ENCODE assay signal across 24 cellular contexts in genomic region chr6:160238234-160238633, GRCh38. TPM values are rescaled to one million over a fixed set of nuclear protein-coding genes. Genes with fewer than 3 reads are reported as not detected.
DNase-seq lines count a peak whose midpoint lies in the region; ATAC-seq, FAIRE-seq and TF ChIP-seq lines count a peak whose summit lies in the region.
"Had no signal": no experiment of that assay in that cellular context is flagged by ENCODE, and none has a peak within 500 bp of the region (broad histone marks: within the 10 kb centered on the region; RNA-seq: fewer than 3 reads in every experiment).

No MANE protein-coding gene starts in this region.

- no peaks in the 10 kb centered on the region; the same call in 1 of the 2 replicates for H3K9me2 ChIP-seq in HCT116 (ENCODE audit: insufficient read depth)

- H3K9ac ChIP-seq in HCT116 (ENCODE audit: low read length) = no peak overlapping the region
- H3K9ac ChIP-seq in K562 (ENCODE audit: insufficient read depth in 1 of 2, low read depth in 2 of 2, low read length in 2 of 2) = no peak overlapping the region
- H3K9ac ChIP-seq in keratinocyte (ENCODE audit: control insufficient read depth, extremely low read depth, insufficient read depth, low read length) = no peak overlapping the region

- peak overlapping the region; percentile 39 for H3K4me2 ChIP-seq in HCT116 (ENCODE audit: low read length)
- H3K4me2 ChIP-seq in K562 (ENCODE audit: insufficient read depth, low read length) = no peak overlapping the region
- peak overlapping the region; percentile 35 for H3K4me2 ChIP-seq in keratinocyte (ENCODE audit: control insufficient read depth, extremely low read depth, insufficient read depth, low read depth, low read length)

- H4K20me1 ChIP-seq in HCT116 (ENCODE audit: insufficient read depth) (no peaks in the 10 kb centered on the region), K562 (replicated peaks; ENCODE audit: control insufficient read depth, insufficient read depth, low read length) (no peaks in the 10 kb centered on the region), keratinocyte (ENCODE audit: control insufficient read depth, extremely low read depth, insufficient read depth, low read length) (no peaks in the 10 kb centered on the region)

- no peak for TF ChIP-seq EP300 in K562 (IDR thresholded peaks at IDR 0.05; ENCODE audit: low read length)
- no peak for TF ChIP-seq EP300 in suprapubic skin (IDR thresholded peaks at IDR 0.05)

- no peaks in the 10 kb centered on the region for H3K27me3 ChIP-seq in HCT116 (ENCODE audit: insufficient read depth, low read length)
- no peaks in the 10 kb centered on the region for H3K27me3 ChIP-seq in K562 (ENCODE audit: control insufficient read depth in 2 of 2, insufficient read depth in 2 of 2, low read length in 2 of 2)
- H3K27me3 ChIP-seq in keratinocyte (ENCODE audit: control insufficient read depth, extremely low read depth, insufficient read depth, low read length) = no peaks in the 10 kb centered on the region
- H3K27me3 ChIP-seq in suprapubic skin = no peaks in the 10 kb centered on the region
- H3K27me3 ChIP-seq: adrenal gland, right lobe of liver, SJSA1 had no signal

- CTCF ChIA-PET in HCT116 (lab: Charles Lee) = no interaction called here
- CTCF ChIA-PET in K562 (lab: Yijun Ruan, JAX; ENCODE audit: low intra/inter-chr PET ratio) = no interaction called here

- H3K4me1 ChIP-seq in HCT116 (ENCODE audit: control insufficient read depth in 1 of 2, insufficient read depth in 2 of 2, low read length in 2 of 2) (peaks cover 0 to 23% of the 10 kb centered on the region in 2 experiments; a peak in 2 of 4 replicates), K562 (replicated peaks in 1 of 2; ENCODE audit: control insufficient read depth in 2 of 2, insufficient read depth in 2 of 2, low read length in 2 of 2) (peaks cover 0 to 5% of the 10 kb centered on the region in 2 experiments; a peak in 2 of 5 replicates), keratinocyte (ENCODE audit: control insufficient read depth, extremely low read depth, insufficient read depth, low read length) (peaks cover 20% of the 10 kb centered on the region), suprapubic skin (peaks cover 10% of the 10 kb centered on the region)
- H3K4me1 ChIP-seq: adrenal gland, left ventricle myocardium inferior, right lobe of liver had no signal

- intact Hi-C loops in HCT116 (cut with micrococcal nuclease) (no loop called here), K562 (cut with micrococcal nuclease) (no loop called here)
- intact Hi-C loops in activated T-helper 1 cell treated with anti-CD3 and anti-CD28 coated beads, Interleukin-12 subunit alpha, Interleukin-12 subunit beta, Interleukin-2, Interleukin-4 antibody, amounts not matched to agents 30 ng/mL and 10 ng/mL and 1 ng/mL, durations not matched to agents 14 hours and 24 hours and 36 hours (cut with micrococcal nuclease) = no loop called here

- WGBS in K562 (ENCODE audit: insufficient coverage, low coverage, missing lambda C conversion rate) = 3% methylated on average over 2 of the region's 2 CpGs
- 33% methylated on average over 2 of the region's 2 CpGs for WGBS in suprapubic skin

- H3K4me3 Mint-ChIP-seq in activated T-helper 1 cell treated with anti-CD3 and anti-CD28 coated beads, Interleukin-12 subunit alpha, Interleukin-12 subunit beta, Interleukin-2, Interleukin-4 antibody, amounts not matched to agents 30 ng/mL and 10 ng/mL and 1 ng/mL, durations not matched to agents 14 hours and 24 hours and 36 hours = no peak overlapping the region
- H3K4me3 Mint-ChIP-seq: H9 had no signal

- H3K79me2 ChIP-seq in HCT116 (ENCODE audit: insufficient read depth, low read length) (no peaks in the 10 kb centered on the region), K562 (ENCODE audit: control insufficient read depth, insufficient read depth, low read length) (no peaks in the 10 kb centered on the region), keratinocyte (ENCODE audit: control insufficient read depth, insufficient read depth, low read length) (no peaks in the 10 kb centered on the region)

- BruUV-seq in HCT116 (replicated peaks; lab: Mats Ljungman, UMichigan) (no TSS peak), K562 (replicated peaks; lab: Mats Ljungman, UMichigan) (no TSS peak)

- H3K9me3 Mint-ChIP-seq in activated T-helper 1 cell treated with anti-CD3 and anti-CD28 coated beads, Interleukin-12 subunit alpha, Interleukin-12 subunit beta, Interleukin-2, Interleukin-4 antibody, amounts not matched to agents 30 ng/mL and 10 ng/mL and 1 ng/mL, durations not matched to agents 14 hours and 24 hours and 36 hours = peaks cover 8% of the 10 kb centered on the region

- no peak for ATAC-seq in HCT116
- ATAC-seq in K562 = no peak
- no peak for ATAC-seq in HG03520 (IDR thresholded peaks at IDR 0.05; ENCODE audit: unreplicated experiment)
- ATAC-seq in GM18873 (IDR thresholded peaks at IDR 0.05; ENCODE audit: low FRiP score, unreplicated experiment) = no peak
- ATAC-seq: activated CD4-positive, CD25-positive, alpha-beta regulatory T cell treated with anti-CD3 and anti-CD28 coated beads, Interleukin-2, amount 50 U/mL, for 24 hours had no signal

- FAIRE-seq in K562 (lab: Jason Lieb, UNC) (no peak), keratinocyte (lab: Jason Lieb, UNC) (peak; percentile 80)
- FAIRE-seq: GM19239 had no signal

- H3K27ac Mint-ChIP-seq in activated T-helper 1 cell treated with anti-CD3 and anti-CD28 coated beads, Interleukin-12 subunit alpha, Interleukin-12 subunit beta, Interleukin-2, Interleukin-4 antibody, amounts not matched to agents 30 ng/mL and 10 ng/mL and 1 ng/mL, durations not matched to agents 14 hours and 24 hours and 36 hours = no peak overlapping the region
- H3K27ac Mint-ChIP-seq: H9 had no signal

- H3K36me3 ChIP-seq in HCT116 (ENCODE audit: control insufficient read depth in 1 of 2, insufficient read depth in 2 of 2, low read length in 2 of 2) (no peaks in the 10 kb centered on the region), K562 (ENCODE audit: control insufficient read depth, insufficient read depth, low read length) (no peaks in the 10 kb centered on the region), keratinocyte (ENCODE audit: control insufficient read depth in 2 of 2, extremely low read depth in 1 of 2, insufficient read depth in 2 of 2, low read length in 2 of 2) (no peaks in the 10 kb centered on the region), suprapubic skin (no peaks in the 10 kb centered on the region)
- H3K36me3 ChIP-seq: adrenal gland, left ventricle myocardium inferior, right lobe of liver, SJSA1 had no signal

- TF ChIP-seq CTCF in HCT116 (IDR thresholded peaks at IDR 0.05 in 2 of 3, conservative IDR thresholded peaks at IDR 0.05 in 1 of 3; ENCODE audit: borderline replicate concordance in 1 of 3, insufficient read depth in 1 of 3, low read depth in 2 of 3, low read length in 2 of 3) = no peak
- no peak for TF ChIP-seq CTCF in K562 (IDR thresholded peaks at IDR 0.05 in 2 of 3, conservative IDR thresholded peaks at IDR 0.05 in 1 of 3; ENCODE audit: insufficient read depth in 2 of 3, low read depth in 1 of 3, low read length in 3 of 3)
- TF ChIP-seq CTCF in keratinocyte (optimal IDR thresholded peaks at IDR 0.05 in 1 of 3, IDR thresholded peaks at IDR 0.05 in 1 of 3, conservative IDR thresholded peaks at IDR 0.05 in 1 of 3; ENCODE audit: extremely low read depth in 1 of 3, insufficient read depth in 2 of 3, low read length in 3 of 3) = no peak
- TF ChIP-seq CTCF in suprapubic skin (IDR thresholded peaks at IDR 0.05) = no peak

- H3K27me3 Mint-ChIP-seq in activated T-helper 1 cell treated with anti-CD3 and anti-CD28 coated beads, Interleukin-12 subunit alpha, Interleukin-12 subunit beta, Interleukin-2, Interleukin-4 antibody, amounts not matched to agents 30 ng/mL and 10 ng/mL and 1 ng/mL, durations not matched to agents 14 hours and 24 hours and 36 hours (ENCODE audit: insufficient read depth) = no peaks in the 10 kb centered on the region

- no peak overlapping the region for H3K4me3 ChIP-seq in HCT116 (replicated peaks in 1 of 2; ENCODE audit: low read depth in 1 of 2, low read length in 2 of 2)
- H3K4me3 ChIP-seq in K562 = no peak overlapping the region
- no peak overlapping the region for H3K4me3 ChIP-seq in keratinocyte (ENCODE audit: control insufficient read depth in 2 of 3, extremely low read depth in 1 of 3, insufficient read depth in 2 of 3, low read depth in 1 of 3, low read length in 3 of 3)
- H3K4me3 ChIP-seq in suprapubic skin = no peak overlapping the region
- H3K4me3 ChIP-seq: adrenal gland, left ventricle myocardium inferior, right lobe of liver, SJSA1 had no signal

- H2AFZ ChIP-seq in HCT116 (ENCODE audit: low read depth, low read length, poor library complexity, severe bottlenecking) (peak overlapping the region; percentile 27), K562 (ENCODE audit: low read depth, low read length) (no peak overlapping the region), keratinocyte (ENCODE audit: control insufficient read depth, low read length) (peak overlapping the region; percentile 20)

- dilution Hi-C loops in keratinocyte (cut with MboI; ENCODE audit: extremely low pct_ligation_motif_present, low sequenced_read_pairs) = no loop called here

- TF ChIP-seq RAD21 in HCT116 (IDR thresholded peaks at IDR 0.05; ENCODE audit: low read depth) (no peak), K562 (CRISPR knock-in tag; conservative IDR thresholded peaks at IDR 0.05 in 1 of 2, IDR thresholded peaks at IDR 0.05 in 1 of 2) (no peak)

- RAD21 ChIA-PET in HCT116 (lab: Charles Lee; ENCODE audit: low non-redundant PET in 1 of 2, low total read pairs in 2 of 2, uncharacterized antibody in 2 of 2, unreplicated experiment in 2 of 2) = interaction anchor here in 1 of 2 experiments (0.6 kb wide), 1 partner anchor 17 kb away, joined by 3 read pairs; no protein-coding TSS in a partner anchor

- H3K4me1 Mint-ChIP-seq in activated T-helper 1 cell treated with anti-CD3 and anti-CD28 coated beads, Interleukin-12 subunit alpha, Interleukin-12 subunit beta, Interleukin-2, Interleukin-4 antibody, amounts not matched to agents 30 ng/mL and 10 ng/mL and 1 ng/mL, durations not matched to agents 14 hours and 24 hours and 36 hours (ENCODE audit: low read depth) = no peaks in the 10 kb centered on the region

- POLR2A ChIA-PET in HCT116 (lab: Charles Lee) = no interaction called here
- POLR2A ChIA-PET in K562 (lab: Yijun Ruan, JAX) = no interaction called here

- no peak overlapping the region for H3K27ac ChIP-seq in HCT116 (ENCODE audit: low read depth, low read length)
- peak overlapping the region; percentile 8; the same call in 1 of the 3 replicates for H3K27ac ChIP-seq in K562 (ENCODE audit: extremely low read depth, low read depth, low read length)
- H3K27ac ChIP-seq in keratinocyte (ENCODE audit: control insufficient read depth, insufficient read depth, low read length) = peak overlapping the region; percentile 70
- peak overlapping the region; percentile 24 for H3K27ac ChIP-seq in suprapubic skin
- H3K27ac ChIP-seq: HL-60, left ventricle myocardium inferior, SJSA1 had no signal

- no peak for TF ChIP-seq POLR2A in HCT116 (IDR thresholded peaks at IDR 0.05; ENCODE audit: borderline replicate concordance, extremely low read depth, insufficient read depth, insufficient read length)
- TF ChIP-seq POLR2A in K562 (conservative IDR thresholded peaks at IDR 0.05) = no peak
- no peak for TF ChIP-seq POLR2A in suprapubic skin (IDR thresholded peaks at IDR 0.05)

- H3K9me3 ChIP-seq in HCT116 (ENCODE audit: control insufficient read depth in 1 of 2, insufficient read depth in 1 of 2, low read depth in 1 of 2, low read length in 2 of 2) = no peaks in the 10 kb centered on the region; a peak in 1 of 4 replicates
- 0 out of 2 replicates have a peak, but pooled peaks cover 5% of the 10 kb centered on the region for H3K9me3 ChIP-seq in K562 (replicated peaks; ENCODE audit: control insufficient read depth, insufficient read depth, low read depth, low read length)
- H3K9me3 ChIP-seq in keratinocyte (ENCODE audit: control insufficient read depth, low read depth, low read length) = no peaks in the 10 kb centered on the region
- H3K9me3 ChIP-seq in suprapubic skin = peaks cover 5% of the 10 kb centered on the region
- H3K9me3 ChIP-seq: right lobe of liver, SJSA1 had no signal

- DNase-seq in HCT116 (ENCODE audit: low read depth, low spot score) (no peak), K562 (ENCODE audit: extremely low read depth in 1 of 4, low spot score in 3 of 4) (no peak), keratinocyte (ENCODE audit: low read depth, low spot score) (no peak), suprapubic skin (ENCODE audit: low spot score in 2 of 2) (no peak)
- DNase-seq in activated T-helper 1 cell treated with anti-CD3 and anti-CD28 coated beads, Interleukin-12 subunit alpha, Interleukin-12 subunit beta, Interleukin-2, Interleukin-4 antibody, amounts not matched to agents 30 ng/mL and 10 ng/mL and 1 ng/mL, durations not matched to agents 14 hours and 24 hours and 36 hours (ENCODE audit: low spot score) = no peak
- DNase-seq in activated T-cell treated with anti-CD3 and anti-CD28 coated beads, Interleukin-2, amount 50 U/mL, for 1 hour = no peak
- DNase-seq: activated effector memory CD4-positive, alpha-beta T cell treated with anti-CD3 and anti-CD28 coated beads, Interleukin-2, amount 50 U/mL, for 16 hours; cerebellar nuclear complex; H9; left ventricle myocardium inferior; NCI-H2081 treated with DMSO at 0.1 percent for 48 hours; NCI-H524 treated with DMSO at 0.1 percent for 48 hours; occipital lobe; stimulated activated naive CD4-positive, alpha-beta T cell treated with Interleukin-2 at 50 U/mL for 16 hours had no signal

- in situ Hi-C loops in K562 (cut with MboI) = no loop called here

- no peaks in the 10 kb centered on the region for H3K36me3 Mint-ChIP-seq in activated T-helper 1 cell treated with anti-CD3 and anti-CD28 coated beads, Interleukin-12 subunit alpha, Interleukin-12 subunit beta, Interleukin-2, Interleukin-4 antibody, amounts not matched to agents 30 ng/mL and 10 ng/mL and 1 ng/mL, durations not matched to agents 14 hours and 24 hours and 36 hours (ENCODE audit: low read depth)

- H3K9me1 ChIP-seq in K562 (ENCODE audit: control insufficient read depth, insufficient read depth, low read length) (no peaks in the 10 kb centered on the region), keratinocyte (ENCODE audit: control insufficient read depth, extremely low read depth, insufficient read depth, low read length) (no peaks in the 10 kb centered on the region)

RNA-seq across cellular contexts. Expression of gene SLC22A2, which starts 20.4 kb away (rescaled TPM):
- total RNA-seq in HCT116 (2021; ENCODE audit: unreplicated experiment) (not detected), K562 (2014; rRNA removed) (not detected in 2 replicates), K562 (2014; rRNA removed; fragmentation: Illumina TruSeq; extraction: Trizol) (not detected in 2 replicates), K562 (2015; rRNA removed; fragmentation: Illumina TruSeq; extraction: Trizol) (not detected in 2 replicates), K562 (2021) (not detected in 2 replicates), suprapubic skin (not detected)
- polyA plus RNA-seq in HCT116 (2012) = not detected in 2 replicates
- total RNA-seq in K562 (2011; cell fraction: chromatin; rRNA removed; ENCODE audit: low replicate concordance) = not detected in 2 replicates
- total RNA-seq in K562 (2011; cell fraction: nucleolus; rRNA removed) = not detected in 2 replicates
- not detected in 2 replicates for total RNA-seq in K562 (2011; cell fraction: nucleoplasm; rRNA removed)
- polyA plus RNA-seq in K562 (2011; rRNA removed) (not detected in 2 replicates), K562 (2014; fragmentation: Illumina TruSeq; extraction: Trizol) (not detected in 2 replicates), K562 (2014; fragmentation: Nextera tagmentation; extraction: Ambion mirVana) (not detected), K562 (2014; rRNA removed) (not detected in 2 replicates), keratinocyte (not detected in 3 replicates)
- polyA plus RNA-seq in K562 (2011; cell fraction: cytosol; rRNA removed) = not detected in 2 replicates
- not detected in 2 replicates for polyA plus RNA-seq in K562 (2011; cell fraction: nucleus; rRNA removed)
- not detected in 2 replicates for polyA plus RNA-seq in K562 (2012)
- polyA minus RNA-seq in K562 (2011; rRNA and poly(A)+ RNA removed) = not detected in 2 replicates
- polyA minus RNA-seq in K562 (2011; cell fraction: cytosol; rRNA and poly(A)+ RNA removed) = not detected in 2 replicates
- polyA minus RNA-seq in K562 (2011; cell fraction: nucleus; rRNA and poly(A)+ RNA removed) = not detected in 2 replicates
- not detected for polyA plus RNA-seq in keratinocyte (2011; ENCODE audit: low read depth)
- polyA plus RNA-seq in keratinocyte (2011; cell fraction: cytosol; rRNA removed) = not detected in 2 replicates
- polyA plus RNA-seq in keratinocyte (2011; cell fraction: nucleus; rRNA removed) = not detected in 2 replicates
- polyA plus RNA-seq in keratinocyte (2012; ENCODE audit: low replicate concordance) = 0.17 TPM in 1 of 2 replicates, not detected in the other
- not detected in 3 replicates for polyA minus RNA-seq in keratinocyte
- polyA minus RNA-seq in keratinocyte (2011; cell fraction: cytosol; rRNA and poly(A)+ RNA removed) = not detected
- not detected in 2 replicates for polyA minus RNA-seq in keratinocyte (2011; cell fraction: nucleus; rRNA and poly(A)+ RNA removed)
- not detected in 2 replicates for total RNA-seq in activated T-helper 1 cell treated with anti-CD3 and anti-CD28 coated beads, Interleukin-12 subunit alpha, Interleukin-12 subunit beta, Interleukin-2, Interleukin-4 antibody, amounts not matched to agents 30 ng/mL and 10 ng/mL and 1 ng/mL, durations not matched to agents 14 hours and 24 hours and 36 hours
- total RNA-seq: activated CD8-positive, alpha-beta memory T cell treated with anti-CD3 and anti-CD28 coated beads for 36 hours; adrenal gland; left ventricle myocardium inferior; right lobe of liver; SJSA1; urinary bladder had no signal
- polyA plus RNA-seq: adrenal gland had no signal
